ENCODE assay signal across 14 cellular contexts in the genomic region with DNA sequence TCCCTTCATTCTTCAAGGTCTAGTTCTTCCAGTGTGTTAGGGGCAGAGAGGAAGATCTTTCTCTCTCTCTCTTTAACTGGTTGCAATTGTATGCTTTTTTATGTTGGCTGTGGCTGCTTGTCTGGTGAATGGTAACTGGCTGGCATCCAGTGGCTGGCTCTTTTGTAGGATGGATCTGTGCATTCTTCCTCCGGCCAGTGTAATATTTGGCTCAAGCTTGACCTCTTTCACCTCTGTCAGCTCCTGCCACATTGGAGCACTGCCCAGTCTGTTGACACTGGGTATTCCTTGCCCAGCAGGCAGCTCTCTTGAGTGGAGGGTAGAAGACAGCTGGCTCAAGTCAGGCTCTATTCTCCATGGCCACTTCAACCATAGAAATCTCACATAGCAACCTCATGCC.
DNase-seq lines count a peak whose midpoint lies in the region; ATAC-seq and TF ChIP-seq lines count a peak whose summit lies in the region.
"Had no signal": no experiment of that assay in that cellular context is flagged by ENCODE, and none has a peak within 500 bp of the region (broad histone marks: within the 10 kb centered on the region; RNA-seq: fewer than 3 reads in every experiment).

No MANE protein-coding gene starts in this region.

- DNase-seq in G401 (ENCODE audit: low spot score): peak; percentile 70
- DNase-seq in NCI-H446 treated with DMSO at 0.1 percent for 48 hours (lab: John Stamatoyannopoulos, UW): peak; percentile 53
- peak; percentile 65 for DNase-seq in globus pallidus (ENCODE audit: low spot score)
- DNase-seq in posterior cingulate gyrus: peak in 6 of 10 donors; percentile 12 to 57 (median 26)
- DNase-seq in GM13976 (ENCODE audit: low spot score): no peak
- no peak for DNase-seq in 8988T
- DNase-seq in NCI-H187 (lab: John Stamatoyannopoulos, UW): no peak
- DNase-seq: activated CD8-positive, alpha-beta T cell treated with anti-CD3 and anti-CD28 coated beads for 36 hours; activated gamma-delta T cell treated with Interleukin-2 at 50 U/mL for 16 hours; CD4-positive, CD25-positive, alpha-beta regulatory T cell; KBM-7; NCI-H345; sigmoid colon had no signal

- intact Hi-C loops in posterior cingulate gyrus (cut with DNase I): no loop called here

- TF ChIP-seq CTCF in GM13976 (IDR thresholded peaks at IDR 0.05; ENCODE audit: borderline replicate concordance, control extremely low read depth, extremely low read depth, insufficient read depth, missing control alignments): no peak

- ATAC-seq in HG03280 (IDR thresholded peaks at IDR 0.05; ENCODE audit: unreplicated experiment): no peak
- ATAC-seq: activated CD8-positive, alpha-beta T cell treated with anti-CD3 and anti-CD28 coated beads for 36 hours had no signal

- in situ Hi-C loops in G401 (cut with HindIII; ENCODE audit: low sequenced_read_pairs) (no loop called here), GM13976 (cut with MboI; ENCODE audit: low sequenced_read_pairs, unreplicated experiment) (no loop called here)

Comparison
In these comparisons a context has a peak if more than half of its experiments do, and no peak if none do; other contexts are left out.
1. DNase-seq: peak in G401 (single experiment), NCI-H446 treated with DMSO at 0.1 percent for 48 hours (single experiment), globus pallidus (single experiment) and posterior cingulate gyrus (6 of 10); none in GM13976 (single experiment), 8988T (single experiment) and NCI-H187 (0 of 2).